ENCODE assay signal across 8 cellular contexts in the genomic region with DNA sequence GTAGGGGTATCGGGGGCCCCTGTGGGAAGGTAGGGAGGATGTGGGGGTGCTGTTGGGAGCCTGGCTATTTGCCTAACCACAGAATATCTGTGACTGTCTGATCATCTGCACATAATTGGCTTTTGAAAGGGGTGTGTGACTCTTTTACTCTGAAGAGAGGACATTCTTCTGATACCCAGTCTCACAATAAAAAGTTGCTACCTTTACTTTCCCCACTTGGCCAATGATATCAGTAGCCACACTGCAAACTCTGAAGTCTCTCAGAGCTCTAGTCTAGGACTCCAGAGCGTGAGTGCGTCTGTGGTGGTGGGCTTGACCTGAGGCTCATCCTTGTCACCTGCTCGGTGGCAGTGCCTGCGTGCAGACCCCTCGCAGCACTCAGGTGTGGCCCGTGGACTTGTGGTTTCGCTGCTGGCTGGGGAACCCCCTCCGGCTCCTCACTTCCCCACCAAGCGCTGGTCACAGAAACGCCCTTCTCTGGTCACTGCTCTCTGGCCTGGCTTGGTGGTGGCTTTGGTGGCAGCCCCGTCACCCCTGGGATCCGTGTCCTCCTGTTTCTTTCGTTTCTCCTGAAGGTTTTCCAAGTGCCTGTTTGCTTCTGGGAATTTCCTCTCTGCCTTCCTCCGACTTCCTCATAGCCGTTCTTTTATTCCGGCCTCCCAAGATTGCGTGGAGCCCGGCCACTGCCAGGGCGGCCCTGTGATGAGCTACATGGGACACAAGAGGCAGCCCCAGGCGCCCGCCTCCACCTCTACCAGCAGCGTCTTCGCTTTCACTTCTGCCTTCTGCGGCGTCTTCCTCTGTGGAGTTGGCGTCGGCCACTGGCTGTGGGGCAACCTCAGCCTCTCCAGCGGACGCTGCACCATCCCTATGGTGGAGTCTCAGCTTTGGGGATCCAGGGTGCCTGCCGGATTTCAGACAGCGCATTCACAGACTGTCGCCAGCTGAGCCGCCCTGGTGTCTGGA.
A peak's percentile ranks its signal among the peaks of the same experiment; 100 is the strongest.
DNase-seq lines count a peak whose midpoint lies in the region; ATAC-seq and FAIRE-seq lines count a peak whose summit lies in the region.

No MANE protein-coding gene starts in this region.

- H3K27ac Mint-ChIP-seq in CD4-positive, CD25-positive, alpha-beta regulatory T cell = peak overlapping the region in 2 of 3 donors; percentile 88 to 95

- no peak overlapping the region for H3K4ac ChIP-seq in neuronal stem cell (ENCODE audit: low read length)

- no peaks in the 10 kb centered on the region for H3K27me3 Mint-ChIP-seq in CD4-positive, CD25-positive, alpha-beta regulatory T cell

- peaks cover 7% of the 10 kb centered on the region for H3K4me1 ChIP-seq in CD4-positive, CD25-positive, alpha-beta regulatory T cell (ENCODE audit: control insufficient read depth, insufficient read depth, low read length, poor library complexity, severe bottlenecking)
- peaks cover 0 to 18% of the 10 kb centered on the region in 2 donors for H3K4me1 ChIP-seq in neuronal stem cell (ENCODE audit: control insufficient read depth in 2 of 2, insufficient read depth in 1 of 2, low read depth in 1 of 2, low read length in 2 of 2)

- H3K4me1 Mint-ChIP-seq in CD4-positive, CD25-positive, alpha-beta regulatory T cell = peaks cover 5 to 49% (median 33%) of the 10 kb centered on the region in 4 donors

- H3K4me3 ChIP-seq in CD4-positive, CD25-positive, alpha-beta regulatory T cell (ENCODE audit: low read depth, low read length) = no peak overlapping the region
- no peak overlapping the region for H3K4me3 ChIP-seq in neuronal stem cell (ENCODE audit: low read length in 2 of 2)

- DNase-seq in CD4-positive, CD25-positive, alpha-beta regulatory T cell = no peak
- peak; percentile 61 for DNase-seq in GM19239 (ENCODE audit: insufficient read length, low spot score)
- peak; percentile 36 for DNase-seq in ecto neural progenitor cell (ENCODE audit: low spot score)
- DNase-seq in NCI-H1048 (lab: John Stamatoyannopoulos, UW) = no peak
- DNase-seq in NK-92 (lab: John Stamatoyannopoulos, UW; ENCODE audit: unreplicated experiment) = no peak
- DNase-seq in neuronal stem cell (ENCODE audit: low spot score) = no peak
- DNase-seq in stimulated activated CD8-positive, alpha-beta memory T cell treated with anti-CD3 and anti-CD28 coated beads, Interleukin-4, amount 100 ng/mL, for 48 hours = no peak

- no peak overlapping the region for H3K4me2 ChIP-seq in neuronal stem cell (ENCODE audit: insufficient read depth, low read length, poor library complexity, severe bottlenecking)

- no peaks in the 10 kb centered on the region for H3K9me3 Mint-ChIP-seq in CD4-positive, CD25-positive, alpha-beta regulatory T cell

- no peak overlapping the region for H2BK12ac ChIP-seq in neuronal stem cell (ENCODE audit: low read length)

- ATAC-seq in CD4-positive, CD25-positive, alpha-beta regulatory T cell (ENCODE audit: low read depth in 2 of 2) = peak in 1 of 2 donors; percentile 18
- peak; percentile 70 for ATAC-seq in HG03108 (IDR thresholded peaks at IDR 0.05; ENCODE audit: unreplicated experiment)

- peak overlapping the region in 2 of 4 donors; percentile 32 to 50 for H3K4me3 Mint-ChIP-seq in CD4-positive, CD25-positive, alpha-beta regulatory T cell

- FAIRE-seq in GM19239 (lab: Jason Lieb, UNC) = peak; percentile 59

- no peaks in the 10 kb centered on the region for H3K9me3 ChIP-seq in CD4-positive, CD25-positive, alpha-beta regulatory T cell (ENCODE audit: control insufficient read depth in 2 of 2, low read length in 2 of 2)
- H3K9me3 ChIP-seq in neuronal stem cell (replicated peaks in 1 of 2; ENCODE audit: control insufficient read depth in 2 of 2, insufficient read depth in 1 of 2, low read depth in 1 of 2, low read length in 2 of 2) = no peaks in the 10 kb centered on the region

- H3K23ac ChIP-seq in neuronal stem cell (ENCODE audit: low read depth, low read length, poor library complexity) = no peak overlapping the region

- no peak overlapping the region for H2BK120ac ChIP-seq in neuronal stem cell (ENCODE audit: low read depth, low read length)

- no peak overlapping the region for H3K27ac ChIP-seq in CD4-positive, CD25-positive, alpha-beta regulatory T cell (ENCODE audit: insufficient read depth, low read length, poor library complexity, severe bottlenecking)
- H3K27ac ChIP-seq in neuronal stem cell (replicated peaks; ENCODE audit: low read length) = no peak overlapping the region

- H3K18ac ChIP-seq in neuronal stem cell (ENCODE audit: low read length) = no peak overlapping the region

- no peaks in the 10 kb centered on the region for H3K27me3 ChIP-seq in CD4-positive, CD25-positive, alpha-beta regulatory T cell (ENCODE audit: control insufficient read depth, insufficient read depth, low read length)
- H3K27me3 ChIP-seq in neuronal stem cell (ENCODE audit: control insufficient read depth in 3 of 3, insufficient read depth in 3 of 3, low read depth in 1 of 3, low read length in 3 of 3) = peaks cover 0 to 4% (median 0%) of the 10 kb centered on the region in 3 experiments

- no peak overlapping the region for H4K8ac ChIP-seq in neuronal stem cell (ENCODE audit: low read depth, low read length)

- H2BK15ac ChIP-seq in neuronal stem cell (ENCODE audit: low read length) = no peak overlapping the region

- H3K9ac ChIP-seq in neuronal stem cell (ENCODE audit: low read depth, low read length, poor library complexity) = no peak overlapping the region

- no peak overlapping the region for H2AFZ ChIP-seq in neuronal stem cell (ENCODE audit: low read length)

- no peaks in the 10 kb centered on the region for H3K36me3 ChIP-seq in CD4-positive, CD25-positive, alpha-beta regulatory T cell (ENCODE audit: control insufficient read depth, insufficient read depth, low read length)
- H3K36me3 ChIP-seq in neuronal stem cell (replicated peaks in 1 of 2; ENCODE audit: control insufficient read depth in 2 of 2, insufficient read depth in 2 of 2, low read length in 2 of 2) = peaks cover 0 to 5% of the 10 kb centered on the region in 2 donors

- no peak overlapping the region for H3K14ac ChIP-seq in neuronal stem cell (ENCODE audit: low read length)

- H3K36me3 Mint-ChIP-seq in CD4-positive, CD25-positive, alpha-beta regulatory T cell = peaks cover 15% of the 10 kb centered on the region

- peaks cover 6% of the 10 kb centered on the region for H3K79me1 ChIP-seq in neuronal stem cell (ENCODE audit: low read depth, low read length)

- no peak overlapping the region for H2BK5ac ChIP-seq in neuronal stem cell (ENCODE audit: low read length)

- no CpG with 5 or more reads among the region's 34 CpGs for WGBS in neuronal stem cell (ENCODE audit: extremely low coverage in 2 of 2, insufficient read length in 2 of 2, insufficient replicate concordance in 1 of 2), 2 donors

- H4K91ac ChIP-seq in neuronal stem cell (ENCODE audit: low read depth, low read length, poor library complexity) = no peak overlapping the region

- H2AK5ac ChIP-seq in neuronal stem cell (ENCODE audit: low read depth, low read length) = no peak overlapping the region

Comparison
In these comparisons a context has a peak if more than half of its experiments do, and no peak if none do; other contexts are left out.
1. DNase-seq: peak in GM19239 (single experiment) and ecto neural progenitor cell (single experiment); none in CD4-positive, CD25-positive, alpha-beta regulatory T cell (0 of 3), NCI-H1048 (single experiment), NK-92 (single experiment), neuronal stem cell (single experiment) and stimulated activated CD8-positive, alpha-beta memory T cell treated with anti-CD3 and anti-CD28 coated beads, Interleukin-4, amount 100 ng/mL, for 48 hours (single experiment).